Comparison of ENCODE assay signal across 18 cellular contexts in the genomic region with DNA sequence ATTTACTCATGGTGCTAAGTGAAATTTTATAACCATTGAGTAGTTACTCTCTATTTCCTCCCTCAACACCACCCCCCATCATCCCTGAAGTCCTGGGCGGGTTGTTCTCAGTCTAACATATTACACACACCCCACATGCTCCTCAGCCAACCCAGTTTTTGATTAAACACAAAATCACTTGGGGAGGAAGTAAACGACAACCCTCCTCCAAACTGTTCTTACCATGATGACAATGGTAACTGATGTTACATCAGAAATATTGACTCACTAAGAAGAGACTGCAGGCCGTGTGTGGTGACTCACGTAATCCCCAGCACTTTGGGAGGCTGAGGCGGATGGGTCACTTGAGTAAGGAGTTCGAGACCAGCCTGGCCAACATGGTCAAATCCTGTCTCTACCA. TPM values are rescaled to one million over a fixed set of nuclear protein-coding genes. Genes with fewer than 3 reads are reported as not detected.
DNase-seq lines count a peak whose midpoint lies in the region; ATAC-seq and TF ChIP-seq lines count a peak whose summit lies in the region.
"Had no signal": no experiment of that assay in that cellular context is flagged by ENCODE, and none has a peak within 500 bp of the region (broad histone marks: within the 10 kb centered on the region; RNA-seq: fewer than 3 reads in every experiment).

No MANE protein-coding gene starts in this region.

- no peaks in the 10 kb centered on the region for H3K9me3 Mint-ChIP-seq in Caco-2 (ENCODE audit: unreplicated experiment)
- H3K9me3 Mint-ChIP-seq: nephron had no signal

- no peaks in the 10 kb centered on the region for H3K4me1 ChIP-seq in Caco-2
- peaks cover 3% of the 10 kb centered on the region; the same call in 1 of the 2 replicates for H3K4me1 ChIP-seq in HEK293 (ENCODE audit: control insufficient read depth, insufficient read depth, low read length)
- H3K4me1 ChIP-seq in foreskin keratinocyte, result no peaks in the 10 kb centered on the region
- H3K4me1 ChIP-seq in gastroesophageal sphincter, result no peaks in the 10 kb centered on the region

- intact Hi-C loops in Caco-2 (cut with micrococcal nuclease; ENCODE audit: unreplicated experiment), result no loop called here

- no TSS peak for BruUV-seq in Caco-2 (replicated peaks; lab: Mats Ljungman, UMichigan)

- H3K9me3 ChIP-seq in Caco-2, result no peaks in the 10 kb centered on the region
- no peaks in the 10 kb centered on the region for H3K9me3 ChIP-seq in HEK293 (ENCODE audit: control insufficient read depth, insufficient read depth, low read depth, low read length)
- no peaks in the 10 kb centered on the region for H3K9me3 ChIP-seq in gastroesophageal sphincter

- no peak for TF ChIP-seq EP300 in gastroesophageal sphincter (IDR thresholded peaks at IDR 0.05)

- peak overlapping the region; percentile 68 for H3K27ac Mint-ChIP-seq in Caco-2 (ENCODE audit: unreplicated experiment)
- H3K27ac Mint-ChIP-seq: nephron had no signal

- ATAC-seq in foreskin keratinocyte, result peak; percentile 82
- no peak for ATAC-seq in gastroesophageal sphincter

- CTCF ChIA-PET in Caco-2 (lab: Charles Lee) (no interaction called here), HEK293 (lab: Yijun Ruan, JAX) (interaction anchor here (0.5 kb wide), 1 partner anchor 465 kb away, joined by 3 read pairs; no protein-coding TSS in a partner anchor)

- no peak for TF ChIP-seq POLR2A in gastroesophageal sphincter (IDR thresholded peaks at IDR 0.05)

- no peak overlapping the region for H3K4me3 Mint-ChIP-seq in Caco-2 (ENCODE audit: unreplicated experiment)
- H3K4me3 Mint-ChIP-seq: CD4-positive, alpha-beta memory T cell; nephron had no signal

- no peaks in the 10 kb centered on the region for H3K27me3 ChIP-seq in Caco-2 (replicated peaks; ENCODE audit: control insufficient read depth, insufficient read depth, low read length)
- no peaks in the 10 kb centered on the region for H3K27me3 ChIP-seq in foreskin keratinocyte
- H3K27me3 ChIP-seq in gastroesophageal sphincter, result no peaks in the 10 kb centered on the region

- TF ChIP-seq CTCF in Caco-2 (IDR thresholded peaks at IDR 0.05; ENCODE audit: insufficient read depth in 1 of 2, low read depth in 1 of 2, low read length in 1 of 2, severe bottlenecking in 1 of 2, unreplicated experiment in 1 of 2) (no peak), HEK293 (tag by site-specific recombination; IDR thresholded peaks at IDR 0.05) (no peak), foreskin keratinocyte (conservative IDR thresholded peaks at IDR 0.05) (no peak), gastroesophageal sphincter (IDR thresholded peaks at IDR 0.05) (no peak)

- H3K27ac ChIP-seq in HEK293 (ENCODE audit: extremely low read depth, low read depth, low read length), result no peak overlapping the region
- peak overlapping the region; percentile 32 for H3K27ac ChIP-seq in foreskin keratinocyte
- H3K27ac ChIP-seq in gastroesophageal sphincter, result no peak overlapping the region
- H3K27ac ChIP-seq: VCaP had no signal

- no peak overlapping the region for H3K4me3 ChIP-seq in Caco-2 (ENCODE audit: low read depth, low read length)
- no peak overlapping the region for H3K4me3 ChIP-seq in HEK293 (ENCODE audit: low read depth, low read length)
- H3K4me3 ChIP-seq in gastroesophageal sphincter, result no peak overlapping the region
- H3K4me3 ChIP-seq: smooth muscle cell had no signal

- no peaks in the 10 kb centered on the region for H3K27me3 Mint-ChIP-seq in Caco-2 (ENCODE audit: insufficient read depth, unreplicated experiment)
- H3K27me3 Mint-ChIP-seq: CD4-positive, alpha-beta memory T cell had no signal

- H3K36me3 ChIP-seq in Caco-2 (ENCODE audit: control insufficient read depth, insufficient read depth, low read length) (no peaks in the 10 kb centered on the region), HEK293 (ENCODE audit: control insufficient read depth in 2 of 2, insufficient read depth in 1 of 2, low read length in 2 of 2) (peaks cover 14 to 18% of the 10 kb centered on the region in 2 experiments; a peak in 2 of 3 replicates), gastroesophageal sphincter (peaks cover 0 to 53% of the 10 kb centered on the region in 2 donors)

- 85 to 94% methylated on average over 4 to 6 of the region's 6 CpGs for WGBS in gastroesophageal sphincter (ENCODE audit: low coverage in 1 of 2), 2 donors

- H3K4me1 Mint-ChIP-seq in Caco-2 (ENCODE audit: low read depth, unreplicated experiment), result no peaks in the 10 kb centered on the region
- H3K4me1 Mint-ChIP-seq: CD4-positive, alpha-beta memory T cell had no signal

- DNase-seq in Caco-2 (no peak), SIG-M5 (lab: John Stamatoyannopoulos, UW) (peak; percentile 38), foreskin keratinocyte (peak in 1 of 2 donors; percentile 52), GM19238 (ENCODE audit: insufficient read length, low spot score) (no peak), NOMO-1 (lab: John Stamatoyannopoulos, UW; ENCODE audit: unreplicated experiment in 2 of 2) (no peak), NCI-H1417 treated with DMSO at 0.1 percent for 48 hours (lab: John Stamatoyannopoulos, UW) (no peak)
- DNase-seq: activated gamma-delta T cell; CD4-positive, alpha-beta memory T cell; H7; Karpas-422; kidney glomerular epithelial cell; NCI-H2227 treated with DMSO at 0.1 percent for 48 hours; SHP77 treated with DMSO at 0.1 percent for 48 hours had no signal

- H3K36me3 Mint-ChIP-seq in Caco-2 (ENCODE audit: insufficient read depth, unreplicated experiment), result peaks cover 13% of the 10 kb centered on the region

- POLR2A ChIA-PET in Caco-2 (lab: Charles Lee), result no interaction called here
- POLR2A ChIA-PET in HEK293 (lab: Yijun Ruan, JAX), result no interaction called here

TF ChIP-seq in HEK293, 187 proteins besides CTCF, POLR2A, EP300 and RAD21 (continues in another document):
- TF ChIP-seq ZNF501 (tag by site-specific recombination; IDR thresholded peaks at IDR 0.05), result no peak
- TF ChIP-seq ZNF211 (tag by site-specific recombination; IDR thresholded peaks at IDR 0.05; ENCODE audit: low read depth), result no peak
- no peak for TF ChIP-seq ZNF596 (tag by site-specific recombination; IDR thresholded peaks at IDR 0.05)
- peak; percentile 52 for TF ChIP-seq ZBTB21 (tag by site-specific recombination; IDR thresholded peaks at IDR 0.05)
- TF ChIP-seq MEIS1 (CRISPR knock-in tag; IDR thresholded peaks at IDR 0.05; ENCODE audit: borderline replicate concordance), result no peak
- TF ChIP-seq KLF10 (tag by site-specific recombination; IDR thresholded peaks at IDR 0.05), result no peak
- TF ChIP-seq ZBTB17 (tag by site-specific recombination; IDR thresholded peaks at IDR 0.05), result no peak
- no peak for TF ChIP-seq ZNF521 (tag by site-specific recombination; IDR thresholded peaks at IDR 0.05)
- 0 out of 2 replicates have a peak, but pooled peaks have one; percentile 13 for TF ChIP-seq SP3 (tag by site-specific recombination; IDR thresholded peaks at IDR 0.05)
- no peak for TF ChIP-seq ZNF571 (tag by site-specific recombination; IDR thresholded peaks at IDR 0.05)
- TF ChIP-seq ZNF776 (tag by site-specific recombination; IDR thresholded peaks at IDR 0.05; ENCODE audit: borderline replicate concordance), result no peak
- TF ChIP-seq, protein P1, sequence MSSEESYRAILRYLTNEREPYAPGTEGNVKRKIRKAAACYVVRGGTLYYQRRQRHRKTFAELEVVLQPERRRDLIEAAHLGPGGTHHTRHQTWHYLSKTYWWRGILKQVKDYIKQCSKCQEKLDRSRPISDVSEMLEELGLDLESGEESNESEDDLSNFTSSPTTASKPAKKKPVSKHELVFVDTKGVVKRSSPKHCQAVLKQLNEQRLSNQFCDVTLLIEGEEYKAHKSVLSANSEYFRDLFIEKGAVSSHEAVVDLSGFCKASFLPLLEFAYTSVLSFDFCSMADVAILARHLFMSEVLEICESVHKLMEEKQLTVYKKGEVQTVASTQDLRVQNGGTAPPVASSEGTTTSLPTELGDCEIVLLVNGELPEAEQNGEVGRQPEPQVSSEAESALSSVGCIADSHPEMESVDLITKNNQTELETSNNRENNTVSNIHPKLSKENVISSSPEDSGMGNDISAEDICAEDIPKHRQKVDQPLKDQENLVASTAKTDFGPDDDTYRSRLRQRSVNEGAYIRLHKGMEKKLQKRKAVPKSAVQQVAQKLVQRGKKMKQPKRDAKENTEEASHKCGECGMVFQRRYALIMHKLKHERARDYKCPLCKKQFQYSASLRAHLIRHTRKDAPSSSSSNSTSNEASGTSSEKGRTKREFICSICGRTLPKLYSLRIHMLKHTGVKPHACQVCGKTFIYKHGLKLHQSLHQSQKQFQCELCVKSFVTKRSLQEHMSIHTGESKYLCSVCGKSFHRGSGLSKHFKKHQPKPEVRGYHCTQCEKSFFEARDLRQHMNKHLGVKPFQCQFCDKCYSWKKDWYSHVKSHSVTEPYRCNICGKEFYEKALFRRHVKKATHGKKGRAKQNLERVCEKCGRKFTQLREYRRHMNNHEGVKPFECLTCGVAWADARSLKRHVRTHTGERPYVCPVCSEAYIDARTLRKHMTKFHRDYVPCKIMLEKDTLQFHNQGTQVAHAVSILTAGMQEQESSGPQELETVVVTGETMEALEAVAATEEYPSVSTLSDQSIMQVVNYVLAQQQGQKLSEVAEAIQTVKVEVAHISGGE (tag by site-specific recombination; conservative IDR thresholded peaks at IDR 0.05; ENCODE audit: low read depth), result no peak
- TF ChIP-seq ZNF624 (tag by site-specific recombination; IDR thresholded peaks at IDR 0.05), result no peak
- peak; percentile 82 for TF ChIP-seq ZNF660 (tag by site-specific recombination; IDR thresholded peaks at IDR 0.05)
- no peak for TF ChIP-seq ZNF777 (tag by site-specific recombination; IDR thresholded peaks at IDR 0.05; ENCODE audit: borderline replicate concordance)
- no peak for TF ChIP-seq ZNF510 (tag by site-specific recombination; IDR thresholded peaks at IDR 0.05; ENCODE audit: insufficient replicate concordance)
- no peak for TF ChIP-seq ZNF664 (tag by site-specific recombination; IDR thresholded peaks at IDR 0.05)
- TF ChIP-seq, protein P2, sequence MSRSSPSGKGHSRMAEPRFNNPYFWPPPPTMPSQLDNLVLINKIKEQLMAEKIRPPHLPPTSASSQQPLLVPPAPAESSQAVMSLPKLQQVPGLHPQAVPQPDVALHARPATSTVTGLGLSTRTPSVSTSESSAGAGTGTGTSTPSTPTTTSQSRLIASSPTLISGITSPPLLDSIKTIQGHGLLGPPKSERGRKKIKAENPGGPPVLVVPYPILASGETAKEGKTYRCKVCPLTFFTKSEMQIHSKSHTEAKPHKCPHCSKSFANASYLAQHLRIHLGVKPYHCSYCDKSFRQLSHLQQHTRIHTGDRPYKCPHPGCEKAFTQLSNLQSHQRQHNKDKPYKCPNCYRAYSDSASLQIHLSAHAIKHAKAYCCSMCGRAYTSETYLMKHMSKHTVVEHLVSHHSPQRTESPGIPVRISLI (tag by site-specific recombination; IDR thresholded peaks at IDR 0.05), result no peak

RNA-seq across cellular contexts. Expression of a gene that starts 44.2 kb away (rescaled TPM):
- 25.7 and 26.6 TPM in 2 replicates for total RNA-seq in Caco-2 (2022)
- 9.3 and 9.9 TPM in 2 replicates for total RNA-seq in foreskin keratinocyte
- polyA plus RNA-seq in foreskin keratinocyte, result 1.5 and 1.6 TPM in 2 replicates
- 10 to 100 TPM; 32.0 to 55.1 (median 44.8) TPM for total RNA-seq in gastroesophageal sphincter
